ENCODE assay signal across 1 cellular context in the genomic region with DNA sequence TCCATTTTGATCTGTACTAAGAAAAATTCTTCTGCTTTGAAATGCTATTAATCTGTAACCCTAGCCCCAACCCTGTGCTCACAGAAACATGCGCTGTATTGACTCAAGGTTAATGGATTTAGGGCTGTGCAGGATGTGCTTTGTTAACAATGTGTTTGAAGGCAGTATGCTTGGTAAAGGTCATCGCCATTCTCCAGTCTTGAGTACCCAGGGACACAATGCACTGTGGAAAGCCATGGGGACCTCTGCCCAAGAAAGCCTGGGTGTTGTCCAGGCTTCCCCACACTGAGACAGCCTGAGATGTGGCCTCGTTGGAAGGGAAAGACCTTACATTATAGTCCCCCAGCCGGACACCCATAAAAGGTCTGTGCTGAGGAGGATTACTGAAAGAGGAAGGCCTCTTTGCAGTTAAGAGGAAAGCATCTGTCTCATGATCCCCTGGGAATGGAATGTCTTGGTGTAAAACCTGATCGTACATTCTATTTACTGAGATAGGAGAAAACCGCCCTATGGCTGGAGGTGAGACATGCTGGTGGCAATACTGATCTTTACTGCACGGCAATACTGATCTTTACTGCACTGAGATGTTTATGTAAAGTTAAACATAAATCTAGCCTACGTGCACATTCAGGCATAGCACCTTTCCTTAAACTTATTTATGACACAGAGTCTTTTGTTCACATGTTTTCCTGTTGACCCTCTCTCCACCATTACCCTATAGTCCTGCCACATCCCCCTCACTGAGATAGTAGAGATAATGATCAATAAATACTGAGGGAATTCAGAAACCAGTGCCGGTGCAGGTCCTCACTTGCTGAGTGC.
TF ChIP-seq lines count a peak whose summit lies in the region.

No MANE protein-coding gene starts in this region.

TF ChIP-seq in HepG2, 621 proteins besides CTCF, POLR2A, EP300 and RAD21 (continued from another document and continues in another):
- TF ChIP-seq, protein P1, sequence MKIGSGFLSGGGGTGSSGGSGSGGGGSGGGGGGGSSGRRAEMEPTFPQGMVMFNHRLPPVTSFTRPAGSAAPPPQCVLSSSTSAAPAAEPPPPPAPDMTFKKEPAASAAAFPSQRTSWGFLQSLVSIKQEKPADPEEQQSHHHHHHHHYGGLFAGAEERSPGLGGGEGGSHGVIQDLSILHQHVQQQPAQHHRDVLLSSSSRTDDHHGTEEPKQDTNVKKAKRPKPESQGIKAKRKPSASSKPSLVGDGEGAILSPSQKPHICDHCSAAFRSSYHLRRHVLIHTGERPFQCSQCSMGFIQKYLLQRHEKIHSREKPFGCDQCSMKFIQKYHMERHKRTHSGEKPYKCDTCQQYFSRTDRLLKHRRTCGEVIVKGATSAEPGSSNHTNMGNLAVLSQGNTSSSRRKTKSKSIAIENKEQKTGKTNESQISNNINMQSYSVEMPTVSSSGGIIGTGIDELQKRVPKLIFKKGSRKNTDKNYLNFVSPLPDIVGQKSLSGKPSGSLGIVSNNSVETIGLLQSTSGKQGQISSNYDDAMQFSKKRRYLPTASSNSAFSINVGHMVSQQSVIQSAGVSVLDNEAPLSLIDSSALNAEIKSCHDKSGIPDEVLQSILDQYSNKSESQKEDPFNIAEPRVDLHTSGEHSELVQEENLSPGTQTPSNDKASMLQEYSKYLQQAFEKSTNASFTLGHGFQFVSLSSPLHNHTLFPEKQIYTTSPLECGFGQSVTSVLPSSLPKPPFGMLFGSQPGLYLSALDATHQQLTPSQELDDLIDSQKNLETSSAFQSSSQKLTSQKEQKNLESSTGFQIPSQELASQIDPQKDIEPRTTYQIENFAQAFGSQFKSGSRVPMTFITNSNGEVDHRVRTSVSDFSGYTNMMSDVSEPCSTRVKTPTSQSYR (CRISPR knock-in tag; IDR thresholded peaks at IDR 0.05; ENCODE audit: borderline replicate concordance): peak; percentile 55; the same call in 1 of the 2 replicates
- TF ChIP-seq ZNF441 (CRISPR knock-in tag; IDR thresholded peaks at IDR 0.05; ENCODE audit: borderline replicate concordance): no peak
- TF ChIP-seq, protein P2, sequence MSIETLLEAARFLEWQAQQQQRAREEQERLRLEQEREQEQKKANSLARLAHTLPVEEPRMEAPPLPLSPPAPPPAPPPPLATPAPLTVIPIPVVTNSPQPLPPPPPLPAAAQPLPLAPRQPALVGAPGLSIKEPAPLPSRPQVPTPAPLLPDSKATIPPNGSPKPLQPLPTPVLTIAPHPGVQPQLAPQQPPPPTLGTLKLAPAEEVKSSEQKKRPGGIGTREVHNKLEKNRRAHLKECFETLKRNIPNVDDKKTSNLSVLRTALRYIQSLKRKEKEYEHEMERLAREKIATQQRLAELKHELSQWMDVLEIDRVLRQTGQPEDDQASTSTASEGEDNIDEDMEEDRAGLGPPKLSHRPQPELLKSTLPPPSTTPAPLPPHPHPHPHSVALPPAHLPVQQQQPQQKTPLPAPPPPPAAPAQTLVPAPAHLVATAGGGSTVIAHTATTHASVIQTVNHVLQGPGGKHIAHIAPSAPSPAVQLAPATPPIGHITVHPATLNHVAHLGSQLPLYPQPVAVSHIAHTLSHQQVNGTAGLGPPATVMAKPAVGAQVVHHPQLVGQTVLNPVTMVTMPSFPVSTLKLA (IDR thresholded peaks at IDR 0.05): no peak
- TF ChIP-seq, protein P3, sequence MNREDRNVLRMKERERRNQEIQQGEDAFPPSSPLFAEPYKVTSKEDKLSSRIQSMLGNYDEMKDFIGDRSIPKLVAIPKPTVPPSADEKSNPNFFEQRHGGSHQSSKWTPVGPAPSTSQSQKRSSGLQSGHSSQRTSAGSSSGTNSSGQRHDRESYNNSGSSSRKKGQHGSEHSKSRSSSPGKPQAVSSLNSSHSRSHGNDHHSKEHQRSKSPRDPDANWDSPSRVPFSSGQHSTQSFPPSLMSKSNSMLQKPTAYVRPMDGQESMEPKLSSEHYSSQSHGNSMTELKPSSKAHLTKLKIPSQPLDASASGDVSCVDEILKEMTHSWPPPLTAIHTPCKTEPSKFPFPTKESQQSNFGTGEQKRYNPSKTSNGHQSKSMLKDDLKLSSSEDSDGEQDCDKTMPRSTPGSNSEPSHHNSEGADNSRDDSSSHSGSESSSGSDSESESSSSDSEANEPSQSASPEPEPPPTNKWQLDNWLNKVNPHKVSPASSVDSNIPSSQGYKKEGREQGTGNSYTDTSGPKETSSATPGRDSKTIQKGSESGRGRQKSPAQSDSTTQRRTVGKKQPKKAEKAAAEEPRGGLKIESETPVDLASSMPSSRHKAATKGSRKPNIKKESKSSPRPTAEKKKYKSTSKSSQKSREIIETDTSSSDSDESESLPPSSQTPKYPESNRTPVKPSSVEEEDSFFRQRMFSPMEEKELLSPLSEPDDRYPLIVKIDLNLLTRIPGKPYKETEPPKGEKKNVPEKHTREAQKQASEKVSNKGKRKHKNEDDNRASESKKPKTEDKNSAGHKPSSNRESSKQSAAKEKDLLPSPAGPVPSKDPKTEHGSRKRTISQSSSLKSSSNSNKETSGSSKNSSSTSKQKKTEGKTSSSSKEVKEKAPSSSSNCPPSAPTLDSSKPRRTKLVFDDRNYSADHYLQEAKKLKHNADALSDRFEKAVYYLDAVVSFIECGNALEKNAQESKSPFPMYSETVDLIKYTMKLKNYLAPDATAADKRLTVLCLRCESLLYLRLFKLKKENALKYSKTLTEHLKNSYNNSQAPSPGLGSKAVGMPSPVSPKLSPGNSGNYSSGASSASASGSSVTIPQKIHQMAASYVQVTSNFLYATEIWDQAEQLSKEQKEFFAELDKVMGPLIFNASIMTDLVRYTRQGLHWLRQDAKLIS (CRISPR knock-in tag; IDR thresholded peaks at IDR 0.05): 0 out of 2 replicates have a peak, but pooled peaks have one; percentile 52
- peak; percentile 37; the same call in 1 of the 2 replicates for TF ChIP-seq ZNF792 (CRISPR knock-in tag; IDR thresholded peaks at IDR 0.05)
- TF ChIP-seq, protein P4, sequence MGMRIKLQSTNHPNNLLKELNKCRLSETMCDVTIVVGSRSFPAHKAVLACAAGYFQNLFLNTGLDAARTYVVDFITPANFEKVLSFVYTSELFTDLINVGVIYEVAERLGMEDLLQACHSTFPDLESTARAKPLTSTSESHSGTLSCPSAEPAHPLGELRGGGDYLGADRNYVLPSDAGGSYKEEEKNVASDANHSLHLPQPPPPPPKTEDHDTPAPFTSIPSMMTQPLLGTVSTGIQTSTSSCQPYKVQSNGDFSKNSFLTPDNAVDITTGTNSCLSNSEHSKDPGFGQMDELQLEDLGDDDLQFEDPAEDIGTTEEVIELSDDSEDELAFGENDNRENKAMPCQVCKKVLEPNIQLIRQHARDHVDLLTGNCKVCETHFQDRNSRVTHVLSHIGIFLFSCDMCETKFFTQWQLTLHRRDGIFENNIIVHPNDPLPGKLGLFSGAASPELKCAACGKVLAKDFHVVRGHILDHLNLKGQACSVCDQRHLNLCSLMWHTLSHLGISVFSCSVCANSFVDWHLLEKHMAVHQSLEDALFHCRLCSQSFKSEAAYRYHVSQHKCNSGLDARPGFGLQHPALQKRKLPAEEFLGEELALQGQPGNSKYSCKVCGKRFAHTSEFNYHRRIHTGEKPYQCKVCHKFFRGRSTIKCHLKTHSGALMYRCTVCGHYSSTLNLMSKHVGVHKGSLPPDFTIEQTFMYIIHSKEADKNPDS (CRISPR knock-in tag; IDR thresholded peaks at IDR 0.05): peak; percentile 51; the same call in 1 of the 2 replicates
- TF ChIP-seq REPIN1 (CRISPR knock-in tag; IDR thresholded peaks at IDR 0.05; ENCODE audit: borderline replicate concordance, low read depth): peak; percentile 72; the same call in 1 of the 2 replicates
- TF ChIP-seq ZKSCAN8 (CRISPR knock-in tag; IDR thresholded peaks at IDR 0.05; ENCODE audit: borderline replicate concordance): peak; percentile 20; the same call in 1 of the 2 replicates
- TF ChIP-seq JUNB (CRISPR knock-in tag; IDR thresholded peaks at IDR 0.05; ENCODE audit: borderline replicate concordance): no peak
- no peak for TF ChIP-seq ZNF432 (CRISPR knock-in tag; IDR thresholded peaks at IDR 0.05; ENCODE audit: borderline replicate concordance)
- peak; percentile 71 for TF ChIP-seq NFIC (IDR thresholded peaks at IDR 0.05; ENCODE audit: low read length)
- TF ChIP-seq ZNF570 (CRISPR knock-in tag; IDR thresholded peaks at IDR 0.05; ENCODE audit: borderline replicate concordance): no peak
- TF ChIP-seq, protein P5, sequence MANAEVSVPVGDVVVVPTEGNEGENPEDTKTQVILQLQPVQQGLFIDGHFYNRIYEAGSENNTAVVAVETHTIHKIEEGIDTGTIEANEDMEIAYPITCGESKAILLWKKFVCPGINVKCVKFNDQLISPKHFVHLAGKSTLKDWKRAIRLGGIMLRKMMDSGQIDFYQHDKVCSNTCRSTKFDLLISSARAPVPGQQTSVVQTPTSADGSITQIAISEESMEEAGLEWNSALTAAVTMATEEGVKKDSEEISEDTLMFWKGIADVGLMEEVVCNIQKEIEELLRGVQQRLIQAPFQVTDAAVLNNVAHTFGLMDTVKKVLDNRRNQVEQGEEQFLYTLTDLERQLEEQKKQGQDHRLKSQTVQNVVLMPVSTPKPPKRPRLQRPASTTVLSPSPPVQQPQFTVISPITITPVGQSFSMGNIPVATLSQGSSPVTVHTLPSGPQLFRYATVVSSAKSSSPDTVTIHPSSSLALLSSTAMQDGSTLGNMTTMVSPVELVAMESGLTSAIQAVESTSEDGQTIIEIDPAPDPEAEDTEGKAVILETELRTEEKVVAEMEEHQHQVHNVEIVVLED (CRISPR knock-in tag; IDR thresholded peaks at IDR 0.05; ENCODE audit: borderline replicate concordance): peak; percentile 26; the same call in 1 of the 2 replicates
- TF ChIP-seq CHD2 (IDR thresholded peaks at IDR 0.05; ENCODE audit: low read depth, low read length): no peak
- TF ChIP-seq ZNF496 (CRISPR knock-in tag; IDR thresholded peaks at IDR 0.05; ENCODE audit: insufficient replicate concordance): no peak
- TF ChIP-seq ATRX (CRISPR knock-in tag; IDR thresholded peaks at IDR 0.05; ENCODE audit: borderline replicate concordance): no peak
- TF ChIP-seq ZNF3 (CRISPR knock-in tag; IDR thresholded peaks at IDR 0.05): 0 out of 2 replicates have a peak, but pooled peaks have one; percentile 19
- TF ChIP-seq ONECUT2 (CRISPR knock-in tag; IDR thresholded peaks at IDR 0.05): peak; percentile 56; the same call in 1 of the 2 replicates
- TF ChIP-seq RAD51 (IDR thresholded peaks at IDR 0.05; ENCODE audit: borderline replicate concordance): no peak
- TF ChIP-seq, protein P6, sequence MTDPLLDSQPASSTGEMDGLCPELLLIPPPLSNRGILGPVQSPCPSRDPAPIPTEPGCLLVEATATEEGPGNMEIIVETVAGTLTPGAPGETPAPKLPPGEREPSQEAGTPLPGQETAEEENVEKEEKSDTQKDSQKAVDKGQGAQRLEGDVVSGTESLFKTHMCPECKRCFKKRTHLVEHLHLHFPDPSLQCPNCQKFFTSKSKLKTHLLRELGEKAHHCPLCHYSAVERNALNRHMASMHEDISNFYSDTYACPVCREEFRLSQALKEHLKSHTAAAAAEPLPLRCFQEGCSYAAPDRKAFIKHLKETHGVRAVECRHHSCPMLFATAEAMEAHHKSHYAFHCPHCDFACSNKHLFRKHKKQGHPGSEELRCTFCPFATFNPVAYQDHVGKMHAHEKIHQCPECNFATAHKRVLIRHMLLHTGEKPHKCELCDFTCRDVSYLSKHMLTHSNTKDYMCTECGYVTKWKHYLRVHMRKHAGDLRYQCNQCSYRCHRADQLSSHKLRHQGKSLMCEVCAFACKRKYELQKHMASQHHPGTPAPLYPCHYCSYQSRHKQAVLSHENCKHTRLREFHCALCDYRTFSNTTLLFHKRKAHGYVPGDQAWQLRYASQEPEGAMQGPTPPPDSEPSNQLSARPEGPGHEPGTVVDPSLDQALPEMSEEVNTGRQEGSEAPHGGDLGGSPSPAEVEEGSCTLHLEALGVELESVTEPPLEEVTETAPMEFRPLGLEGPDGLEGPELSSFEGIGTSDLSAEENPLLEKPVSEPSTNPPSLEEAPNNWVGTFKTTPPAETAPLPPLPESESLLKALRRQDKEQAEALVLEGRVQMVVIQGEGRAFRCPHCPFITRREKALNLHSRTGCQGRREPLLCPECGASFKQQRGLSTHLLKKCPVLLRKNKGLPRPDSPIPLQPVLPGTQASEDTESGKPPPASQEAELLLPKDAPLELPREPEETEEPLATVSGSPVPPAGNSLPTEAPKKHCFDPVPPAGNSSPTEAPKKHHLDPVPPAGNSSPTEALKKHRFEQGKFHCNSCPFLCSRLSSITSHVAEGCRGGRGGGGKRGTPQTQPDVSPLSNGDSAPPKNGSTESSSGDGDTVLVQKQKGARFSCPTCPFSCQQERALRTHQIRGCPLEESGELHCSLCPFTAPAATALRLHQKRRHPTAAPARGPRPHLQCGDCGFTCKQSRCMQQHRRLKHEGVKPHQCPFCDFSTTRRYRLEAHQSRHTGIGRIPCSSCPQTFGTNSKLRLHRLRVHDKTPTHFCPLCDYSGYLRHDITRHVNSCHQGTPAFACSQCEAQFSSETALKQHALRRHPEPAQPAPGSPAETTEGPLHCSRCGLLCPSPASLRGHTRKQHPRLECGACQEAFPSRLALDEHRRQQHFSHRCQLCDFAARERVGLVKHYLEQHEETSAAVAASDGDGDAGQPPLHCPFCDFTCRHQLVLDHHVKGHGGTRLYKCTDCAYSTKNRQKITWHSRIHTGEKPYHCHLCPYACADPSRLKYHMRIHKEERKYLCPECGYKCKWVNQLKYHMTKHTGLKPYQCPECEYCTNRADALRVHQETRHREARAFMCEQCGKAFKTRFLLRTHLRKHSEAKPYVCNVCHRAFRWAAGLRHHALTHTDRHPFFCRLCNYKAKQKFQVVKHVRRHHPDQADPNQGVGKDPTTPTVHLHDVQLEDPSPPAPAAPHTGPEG (CRISPR knock-in tag; IDR thresholded peaks at IDR 0.05): 0 out of 2 replicates have a peak, but pooled peaks have one; percentile 13
- no peak for TF ChIP-seq ZNF430 (CRISPR knock-in tag; IDR thresholded peaks at IDR 0.05)
- no peak for TF ChIP-seq EEA1 (CRISPR knock-in tag; IDR thresholded peaks at IDR 0.05; ENCODE audit: borderline replicate concordance)
- TF ChIP-seq SOX5 (CRISPR knock-in tag; IDR thresholded peaks at IDR 0.05; ENCODE audit: borderline replicate concordance): peak; percentile 93
- TF ChIP-seq FOXJ3 (CRISPR knock-in tag; IDR thresholded peaks at IDR 0.05; ENCODE audit: borderline replicate concordance): peak; percentile 14; the same call in 1 of the 2 replicates
- TF ChIP-seq ZNF143 (CRISPR knock-in tag; IDR thresholded peaks at IDR 0.05): no peak
- no peak for TF ChIP-seq CENPT (CRISPR knock-in tag; IDR thresholded peaks at IDR 0.05; ENCODE audit: low read depth)
- peak; percentile 53; the same call in 1 of the 2 replicates for TF ChIP-seq ZNF816 (CRISPR knock-in tag; IDR thresholded peaks at IDR 0.05; ENCODE audit: borderline replicate concordance)
- TF ChIP-seq HMGA1 (CRISPR knock-in tag; conservative IDR thresholded peaks at IDR 0.05): no peak
- no peak for TF ChIP-seq ZNF468 (CRISPR knock-in tag; IDR thresholded peaks at IDR 0.05)
- 0 out of 2 replicates have a peak, but pooled peaks have one; percentile 26 for TF ChIP-seq EHMT2 (IDR thresholded peaks at IDR 0.05; ENCODE audit: borderline replicate concordance, low read depth, low read length)
- peak; percentile 72 for TF ChIP-seq ZNF614 (CRISPR knock-in tag; IDR thresholded peaks at IDR 0.05; ENCODE audit: borderline replicate concordance)
- peak; percentile 22; the same call in 1 of the 2 replicates for TF ChIP-seq ZNF136 (CRISPR knock-in tag; IDR thresholded peaks at IDR 0.05; ENCODE audit: low read depth)
- TF ChIP-seq KDM4B (CRISPR knock-in tag; IDR thresholded peaks at IDR 0.05): peak; percentile 22; the same call in 1 of the 2 replicates
- TF ChIP-seq BORCS8-MEF2B (CRISPR knock-in tag; IDR thresholded peaks at IDR 0.05): peak; percentile 48; the same call in 1 of the 2 replicates
- no peak for TF ChIP-seq ZNF563 (CRISPR knock-in tag; IDR thresholded peaks at IDR 0.05)
- TF ChIP-seq RBM22 (optimal IDR thresholded peaks at IDR 0.05; ENCODE audit: low read length): no peak
- TF ChIP-seq XBP1 (CRISPR knock-in tag; IDR thresholded peaks at IDR 0.05): no peak
- TF ChIP-seq LCORL (IDR thresholded peaks at IDR 0.05): no peak
- peak; percentile 45; the same call in 1 of the 2 replicates for TF ChIP-seq LCORL (CRISPR knock-in tag; IDR thresholded peaks at IDR 0.05)
- no peak for TF ChIP-seq ZNF781 (CRISPR knock-in tag; IDR thresholded peaks at IDR 0.05; ENCODE audit: borderline replicate concordance, not compliant biosample characterization)
